ENCODE assay signal across 9 cellular contexts in genomic region chr4:111991163-111991562, GRCh38.
DNase-seq lines count a peak whose midpoint lies in the region; ATAC-seq and TF ChIP-seq lines count a peak whose summit lies in the region.
"Had no signal": no experiment of that assay in that cellular context is flagged by ENCODE, and none has a peak within 500 bp of the region (broad histone marks: within the 10 kb centered on the region; RNA-seq: fewer than 3 reads in every experiment).

No MANE protein-coding gene starts in this region.

- H3K4me3 Mint-ChIP-seq in Calu3 (ENCODE audit: low read depth, unreplicated experiment) (no peak overlapping the region), GM23338 (no peak overlapping the region)
- H3K4me3 Mint-ChIP-seq in T-helper 2 cell treated with Interferon-gamma antibody and Interleukin-4, amounts not matched to agents 5 μg/mL and 100 μg/mL, for 36 hours = no peak overlapping the region

- intact Hi-C loops in Calu3 (cut with micrococcal nuclease; ENCODE audit: unreplicated experiment) = no loop called here

- no peak overlapping the region for H2AFZ ChIP-seq in GM23338

- no peaks in the 10 kb centered on the region for H3K27me3 ChIP-seq in GM23338 (ENCODE audit: insufficient read depth)

- H3K27ac Mint-ChIP-seq in Calu3 (ENCODE audit: unreplicated experiment) (peak overlapping the region; percentile 74), GM23338 (no peak overlapping the region)
- H3K27ac Mint-ChIP-seq in T-helper 2 cell treated with Interferon-gamma antibody and Interleukin-4, amounts not matched to agents 5 μg/mL and 100 μg/mL, for 36 hours = no peak overlapping the region

- H3F3A ChIP-seq in GM23338 (replicated peaks; ENCODE audit: low read depth) = no peaks in the 10 kb centered on the region

- no peaks in the 10 kb centered on the region for H3K79me2 ChIP-seq in GM23338 (replicated peaks; ENCODE audit: insufficient read depth)

- H3K9me3 Mint-ChIP-seq in Calu3 (ENCODE audit: low read depth, unreplicated experiment) = no peaks in the 10 kb centered on the region
- no peaks in the 10 kb centered on the region for H3K9me3 Mint-ChIP-seq in T-helper 2 cell treated with Interferon-gamma antibody and Interleukin-4, amounts not matched to agents 5 μg/mL and 100 μg/mL, for 36 hours
- H3K9me3 Mint-ChIP-seq in GM23338 = no peaks in the 10 kb centered on the region

- no peak for DNase-seq in Calu3
- peak; percentile 3 for DNase-seq in NOMO-1 treated with dmso at 0.1 percent for 144 hours (lab: John Stamatoyannopoulos, UW; ENCODE audit: unreplicated experiment)
- DNase-seq in hypothalamus (lab: John Stamatoyannopoulos, UW) = no peak
- no peak for DNase-seq in stimulated activated CD8-positive, alpha-beta memory T cell treated with anti-CD3 and anti-CD28 coated beads, Interleukin-4, amount 100 ng/mL, for 48 hours
- no peak for DNase-seq in T-helper 2 cell treated with Interferon-gamma antibody and Interleukin-4, amounts not matched to agents 5 μg/mL and 100 μg/mL, for 36 hours (ENCODE audit: low spot score)
- no peak for DNase-seq in GM23338 (ENCODE audit: low spot score)
- DNase-seq: kidney had no signal

- no TSS peak for BruUV-seq in Calu3 (replicated peaks; lab: Mats Ljungman, UMichigan)

- H3K27ac ChIP-seq in GM23338 (ENCODE audit: low read depth) = no peak overlapping the region

- TF ChIP-seq CTCF in Calu3 (IDR thresholded peaks at IDR 0.05; ENCODE audit: unreplicated experiment) = no peak
- no peak for TF ChIP-seq CTCF in GM23338 (conservative IDR thresholded peaks at IDR 0.05; ENCODE audit: low read depth in 2 of 2)

- H3K4me2 ChIP-seq in GM23338 = no peak overlapping the region

- H3K36me3 Mint-ChIP-seq in Calu3 (ENCODE audit: insufficient read depth, unreplicated experiment) = no peaks in the 10 kb centered on the region
- no peaks in the 10 kb centered on the region for H3K36me3 Mint-ChIP-seq in T-helper 2 cell treated with Interferon-gamma antibody and Interleukin-4, amounts not matched to agents 5 μg/mL and 100 μg/mL, for 36 hours (ENCODE audit: low read depth)
- no peaks in the 10 kb centered on the region for H3K36me3 Mint-ChIP-seq in GM23338 (ENCODE audit: low read depth)

- peaks cover 9% of the 10 kb centered on the region for H3K4me1 Mint-ChIP-seq in Calu3 (ENCODE audit: low read depth, unreplicated experiment)
- no peaks in the 10 kb centered on the region for H3K4me1 Mint-ChIP-seq in T-helper 2 cell treated with Interferon-gamma antibody and Interleukin-4, amounts not matched to agents 5 μg/mL and 100 μg/mL, for 36 hours (ENCODE audit: low read depth)
- H3K4me1 Mint-ChIP-seq in GM23338 = peaks cover 7% of the 10 kb centered on the region; the same call in 2 of the 3 replicates

- H3K4me1 ChIP-seq in GM23338 (ENCODE audit: insufficient read depth) = no peaks in the 10 kb centered on the region; the same call in 1 of the 2 replicates

- no peaks in the 10 kb centered on the region for H4K20me1 ChIP-seq in GM23338 (replicated peaks; ENCODE audit: insufficient read depth)

- H3K9me2 ChIP-seq in GM23338 (ENCODE audit: insufficient read depth) = no peaks in the 10 kb centered on the region

- ATAC-seq in GM19395 (IDR thresholded peaks at IDR 0.05; ENCODE audit: unreplicated experiment) = peak; percentile 99
- peak; percentile 91 for ATAC-seq in HG02981 (IDR thresholded peaks at IDR 0.05; ENCODE audit: unreplicated experiment)
- no peak for ATAC-seq in GM23338

- H3K4me3 ChIP-seq in GM23338 = no peak overlapping the region

- no peaks in the 10 kb centered on the region for H3K36me3 ChIP-seq in GM23338 (ENCODE audit: insufficient read depth)

- no peaks in the 10 kb centered on the region for H3K27me3 Mint-ChIP-seq in Calu3 (ENCODE audit: unreplicated experiment)
- peaks cover 5% of the 10 kb centered on the region for H3K27me3 Mint-ChIP-seq in T-helper 2 cell treated with Interferon-gamma antibody and Interleukin-4, amounts not matched to agents 5 μg/mL and 100 μg/mL, for 36 hours (ENCODE audit: low read depth)
- H3K27me3 Mint-ChIP-seq in GM23338 (ENCODE audit: insufficient read depth, low read depth, poor library complexity) = no peaks in the 10 kb centered on the region

- CTCF ChIA-PET in Calu3 (lab: Charles Lee) = no interaction called here

TF ChIP-seq in GM23338, 12 proteins besides CTCF, POLR2A, EP300 and RAD21:
- TF ChIP-seq CREB1 (CRISPR knock-in tag; IDR thresholded peaks at IDR 0.05; ENCODE audit: low read depth) (no peak), STAT1 (IDR thresholded peaks at IDR 0.05; ENCODE audit: unreplicated experiment) (no peak), ETS1 (IDR thresholded peaks at IDR 0.05) (no peak), POLR2AphosphoS5 (IDR thresholded peaks at IDR 0.05; ENCODE audit: low read depth) (no peak)
